Comparison of ENCODE assay signal across 1 cellular context in genomic region chr2:191878576-191879298, GRCh38.
TF ChIP-seq lines count a peak whose summit lies in the region.

No MANE protein-coding gene starts in this region.

TF ChIP-seq in WTC11, 78 proteins besides CTCF, POLR2A, EP300 and RAD21 (continued from another document):
- no peak for TF ChIP-seq PRDM15 (CRISPR knock-in tag; IDR thresholded peaks at IDR 0.05)
- no peak for TF ChIP-seq OVOL2 (CRISPR knock-in tag; IDR thresholded peaks at IDR 0.05; ENCODE audit: borderline replicate concordance)
- no peak for TF ChIP-seq CREB1 (CRISPR knock-in tag; IDR thresholded peaks at IDR 0.05)
- TF ChIP-seq SP1 (CRISPR knock-in tag; conservative IDR thresholded peaks at IDR 0.05) = no peak
- no peak for TF ChIP-seq ARID4B (CRISPR knock-in tag; IDR thresholded peaks at IDR 0.05; ENCODE audit: borderline replicate concordance)
TF ChIP-seq in WTC11: peak in this region for 0.
